ENCODE assay signal across 36 cellular contexts in genomic region chr14:46325777-46326176, GRCh38.
"Had no signal": no experiment of that assay in that cellular context is flagged by ENCODE, and none has a peak within 500 bp of the region (broad histone marks: within the 10 kb centered on the region; RNA-seq: fewer than 3 reads in every experiment).

No MANE protein-coding gene starts in this region.

- H3K4me3 ChIP-seq: adrenal gland, ascending aorta, body of pancreas, breast epithelium, cardiac muscle cell had no signal

- H3K36me3 ChIP-seq: adrenal gland, ascending aorta, brain microvascular endothelial cell, breast epithelium, cardiac muscle cell had no signal

- H3K27ac ChIP-seq: adrenal gland, ascending aorta, body of pancreas, brain microvascular endothelial cell, breast epithelium, cardiac muscle cell had no signal

- H3K4me1 Mint-ChIP-seq: activated naive CD4-positive, alpha-beta T cell treated with anti-CD3 and anti-CD28 coated beads, Interleukin-2, amount 10 ng/mL, durations not matched to agents 7 days and 5 days; activated naive CD4-positive, alpha-beta T cell treated with anti-CD3 and anti-CD28 coated beads, Interleukin-2, amount 50 U/mL, for 24 hours; activated naive CD8-positive, alpha-beta T cell treated with anti-CD3 and anti-CD28 coated beads for 36 hours; activated naive CD8-positive, alpha-beta T cell treated with anti-CD3 and anti-CD28 coated beads, Interleukin-2, amount 10 ng/mL, durations not matched to agents 7 days and 5 days; activated naive CD8-positive, alpha-beta T cell treated with anti-CD3 and anti-CD28 coated beads, Interleukin-2, amount 50 U/mL, for 24 hours; activated T-helper 17 cell treated with anti-CD3 and anti-CD28 coated beads, Interleukin-2, amount 50 U/mL, for 72 hours; central memory CD8-positive, alpha-beta T cell had no signal

- H3K36me3 Mint-ChIP-seq: activated naive CD4-positive, alpha-beta T cell treated with anti-CD3 and anti-CD28 coated beads, Interleukin-2, amount 10 ng/mL, durations not matched to agents 7 days and 5 days; activated naive CD4-positive, alpha-beta T cell treated with anti-CD3 and anti-CD28 coated beads, Interleukin-2, amount 50 U/mL, for 24 hours; activated naive CD4-positive, alpha-beta T cell treated with anti-CD3 and anti-CD28 coated beads, Interleukin-2, amount 50 U/mL, for 72 hours; activated naive CD8-positive, alpha-beta T cell; activated naive CD8-positive, alpha-beta T cell treated with anti-CD3 and anti-CD28 coated beads for 36 hours; activated naive CD8-positive, alpha-beta T cell treated with anti-CD3 and anti-CD28 coated beads, Interleukin-2, amount 10 ng/mL, durations not matched to agents 7 days and 5 days; brain had no signal

- H3K27me3 ChIP-seq: adrenal gland, ascending aorta, body of pancreas, brain microvascular endothelial cell, breast epithelium, cardiac muscle cell had no signal

- DNase-seq: activated effector memory CD4-positive, alpha-beta T cell treated with anti-CD3 and anti-CD28 coated beads, Interleukin-2, amount 50 U/mL, for 16 hours; activated effector memory CD4-positive, alpha-beta T cell treated with Interleukin-2 at 50 U/mL for 16 hours; activated gamma-delta T cell; activated gamma-delta T cell treated with Interleukin-2 at 50 U/mL for 16 hours; activated naive CD4-positive, alpha-beta T cell; activated naive CD4-positive, alpha-beta T cell treated with anti-CD3 and anti-CD28 coated beads for 36 hours; activated naive CD4-positive, alpha-beta T cell treated with anti-CD3 and anti-CD28 coated beads, Interleukin-2, amount 10 ng/mL, durations not matched to agents 7 days and 5 days; activated naive CD4-positive, alpha-beta T cell treated with anti-CD3 and anti-CD28 coated beads, Interleukin-2, amount 50 U/mL, for 16 hours; activated naive CD8-positive, alpha-beta T cell treated with anti-CD3 and anti-CD28 coated beads for 36 hours; activated naive CD8-positive, alpha-beta T cell treated with anti-CD3 and anti-CD28 coated beads, Interleukin-2, amount 10 ng/mL, durations not matched to agents 7 days and 5 days; activated naive CD8-positive, alpha-beta T cell treated with anti-CD3 and anti-CD28 coated beads, Interleukin-2, amount 50 U/mL, for 24 hours; activated T-cell treated with anti-CD3 and anti-CD28 coated beads, Interleukin-2, amount 50 U/mL, for 1 hour; activated T-cell treated with anti-CD3 and anti-CD28 coated beads, Interleukin-2, amount 50 U/mL, for 24 hours; activated T-cell treated with anti-CD3 and anti-CD28 coated beads, Interleukin-2, amount 50 U/mL, for 4 hours; activated T-cell treated with anti-CD3 and anti-CD28 coated beads, Interleukin-2, amount 50 U/mL, for 48 hours; activated T-cell treated with anti-CD3 and anti-CD28 coated beads, Interleukin-2, amount 50 U/mL, for 72 hours; adrenal gland; amniotic stem cell; amygdala; anterior cingulate cortex; aorta; body of pancreas; brain microvascular endothelial cell; central memory CD4-positive, alpha-beta T cell; cerebellar nuclear complex had no signal

- H3K9me3 Mint-ChIP-seq: activated naive CD4-positive, alpha-beta T cell treated with anti-CD3 and anti-CD28 coated beads for 36 hours; activated naive CD4-positive, alpha-beta T cell treated with anti-CD3 and anti-CD28 coated beads, Interleukin-2, amount 50 U/mL, for 24 hours; activated naive CD8-positive, alpha-beta T cell treated with anti-CD3 and anti-CD28 coated beads, Interleukin-2, amount 50 U/mL, for 24 hours; activated T-helper 1 cell treated with anti-CD3 and anti-CD28 coated beads, Interleukin-12 subunit alpha, Interleukin-12 subunit beta, Interleukin-2, Interleukin-4 antibody, amounts not matched to agents 30 ng/mL and 10 ng/mL and 1 ng/mL, durations not matched to agents 14 hours and 24 hours and 36 hours; brain had no signal

- H3K27ac Mint-ChIP-seq: activated naive CD4-positive, alpha-beta T cell treated with anti-CD3 and anti-CD28 coated beads for 36 hours; activated naive CD4-positive, alpha-beta T cell treated with anti-CD3 and anti-CD28 coated beads, Interleukin-2, amount 10 ng/mL, durations not matched to agents 7 days and 5 days; activated naive CD4-positive, alpha-beta T cell treated with anti-CD3 and anti-CD28 coated beads, Interleukin-2, amount 50 U/mL, for 24 hours; activated naive CD4-positive, alpha-beta T cell treated with anti-CD3 and anti-CD28 coated beads, Interleukin-2, amount 50 U/mL, for 72 hours; activated naive CD8-positive, alpha-beta T cell; activated naive CD8-positive, alpha-beta T cell treated with anti-CD3 and anti-CD28 coated beads for 36 hours; activated naive CD8-positive, alpha-beta T cell treated with anti-CD3 and anti-CD28 coated beads, Interleukin-2, amount 10 ng/mL, durations not matched to agents 7 days and 5 days; activated naive CD8-positive, alpha-beta T cell treated with anti-CD3 and anti-CD28 coated beads, Interleukin-2, amount 50 U/mL, for 24 hours; activated T-cell treated with anti-CD3 and anti-CD28 coated beads, Interleukin-2, amount 50 U/mL, for 24 hours; activated T-cell treated with anti-CD3 and anti-CD28 coated beads, Interleukin-2, amount 50 U/mL, for 72 hours; activated T-helper 1 cell treated with anti-CD3 and anti-CD28 coated beads, Interleukin-12 subunit alpha, Interleukin-12 subunit beta, Interleukin-2, Interleukin-4 antibody, amounts not matched to agents 30 ng/mL and 10 ng/mL and 1 ng/mL, durations not matched to agents 14 hours and 24 hours and 36 hours; activated T-helper 17 cell treated with anti-CD3 and anti-CD28 coated beads, Interleukin-2, amount 50 U/mL, for 72 hours; activated T-helper 2 cell treated with anti-CD3 and anti-CD28 coated beads, Interferon-gamma antibody, Interleukin-2, Interleukin-4, amounts not matched to agents 10 μg/mL and 5 μg/mL and 100 μg/mL, durations not matched to agents 14 hours and 24 hours and 36 hours; brain had no signal

- H3K4me3 Mint-ChIP-seq: activated naive CD4-positive, alpha-beta T cell treated with anti-CD3 and anti-CD28 coated beads for 36 hours; activated naive CD4-positive, alpha-beta T cell treated with anti-CD3 and anti-CD28 coated beads, Interleukin-2, amount 10 ng/mL, durations not matched to agents 7 days and 5 days; activated naive CD4-positive, alpha-beta T cell treated with anti-CD3 and anti-CD28 coated beads, Interleukin-2, amount 50 U/mL, for 24 hours; activated naive CD8-positive, alpha-beta T cell; activated naive CD8-positive, alpha-beta T cell treated with anti-CD3 and anti-CD28 coated beads, Interleukin-2, amount 10 ng/mL, durations not matched to agents 7 days and 5 days; activated naive CD8-positive, alpha-beta T cell treated with anti-CD3 and anti-CD28 coated beads, Interleukin-2, amount 50 U/mL, for 24 hours; activated T-cell treated with anti-CD3 and anti-CD28 coated beads, Interleukin-2, amount 50 U/mL, for 24 hours; activated T-cell treated with anti-CD3 and anti-CD28 coated beads, Interleukin-2, amount 50 U/mL, for 4 hours; activated T-cell treated with anti-CD3 and anti-CD28 coated beads, Interleukin-2, amount 50 U/mL, for 72 hours; activated T-helper 1 cell treated with anti-CD3 and anti-CD28 coated beads, Interleukin-12 subunit alpha, Interleukin-12 subunit beta, Interleukin-2, Interleukin-4 antibody, amounts not matched to agents 30 ng/mL and 10 ng/mL and 1 ng/mL, durations not matched to agents 14 hours and 24 hours and 36 hours; activated T-helper 17 cell treated with anti-CD3 and anti-CD28 coated beads, Interleukin-2, amount 50 U/mL, for 72 hours; brain; central memory CD8-positive, alpha-beta T cell had no signal

- H3K27me3 Mint-ChIP-seq: activated naive CD4-positive, alpha-beta T cell treated with anti-CD3 and anti-CD28 coated beads, Interleukin-2, amount 10 ng/mL, durations not matched to agents 7 days and 5 days; activated naive CD4-positive, alpha-beta T cell treated with anti-CD3 and anti-CD28 coated beads, Interleukin-2, amount 50 U/mL, for 24 hours; activated naive CD8-positive, alpha-beta T cell; activated naive CD8-positive, alpha-beta T cell treated with anti-CD3 and anti-CD28 coated beads for 36 hours; activated naive CD8-positive, alpha-beta T cell treated with anti-CD3 and anti-CD28 coated beads, Interleukin-2, amount 10 ng/mL, durations not matched to agents 7 days and 5 days; activated naive CD8-positive, alpha-beta T cell treated with anti-CD3 and anti-CD28 coated beads, Interleukin-2, amount 50 U/mL, for 24 hours; activated T-cell treated with anti-CD3 and anti-CD28 coated beads, Interleukin-2, amount 50 U/mL, for 24 hours; activated T-helper 17 cell treated with anti-CD3 and anti-CD28 coated beads, Interleukin-2, amount 50 U/mL, for 72 hours; brain; central memory CD8-positive, alpha-beta T cell had no signal

- H3K9me3 ChIP-seq: adrenal gland, ascending aorta, body of pancreas, breast epithelium had no signal

- H3K4me1 ChIP-seq: adrenal gland, ascending aorta, body of pancreas, breast epithelium had no signal
